Comparison of ENCODE assay signal across 1 cellular context in genomic region chr5:90866915-90867715, GRCh38.
TF ChIP-seq lines count a peak whose summit lies in the region.

No MANE protein-coding gene starts in this region.

TF ChIP-seq in HCT116, 20 proteins besides CTCF, POLR2A, EP300 and RAD21 (continued from another document):
- TF ChIP-seq, protein P1, sequence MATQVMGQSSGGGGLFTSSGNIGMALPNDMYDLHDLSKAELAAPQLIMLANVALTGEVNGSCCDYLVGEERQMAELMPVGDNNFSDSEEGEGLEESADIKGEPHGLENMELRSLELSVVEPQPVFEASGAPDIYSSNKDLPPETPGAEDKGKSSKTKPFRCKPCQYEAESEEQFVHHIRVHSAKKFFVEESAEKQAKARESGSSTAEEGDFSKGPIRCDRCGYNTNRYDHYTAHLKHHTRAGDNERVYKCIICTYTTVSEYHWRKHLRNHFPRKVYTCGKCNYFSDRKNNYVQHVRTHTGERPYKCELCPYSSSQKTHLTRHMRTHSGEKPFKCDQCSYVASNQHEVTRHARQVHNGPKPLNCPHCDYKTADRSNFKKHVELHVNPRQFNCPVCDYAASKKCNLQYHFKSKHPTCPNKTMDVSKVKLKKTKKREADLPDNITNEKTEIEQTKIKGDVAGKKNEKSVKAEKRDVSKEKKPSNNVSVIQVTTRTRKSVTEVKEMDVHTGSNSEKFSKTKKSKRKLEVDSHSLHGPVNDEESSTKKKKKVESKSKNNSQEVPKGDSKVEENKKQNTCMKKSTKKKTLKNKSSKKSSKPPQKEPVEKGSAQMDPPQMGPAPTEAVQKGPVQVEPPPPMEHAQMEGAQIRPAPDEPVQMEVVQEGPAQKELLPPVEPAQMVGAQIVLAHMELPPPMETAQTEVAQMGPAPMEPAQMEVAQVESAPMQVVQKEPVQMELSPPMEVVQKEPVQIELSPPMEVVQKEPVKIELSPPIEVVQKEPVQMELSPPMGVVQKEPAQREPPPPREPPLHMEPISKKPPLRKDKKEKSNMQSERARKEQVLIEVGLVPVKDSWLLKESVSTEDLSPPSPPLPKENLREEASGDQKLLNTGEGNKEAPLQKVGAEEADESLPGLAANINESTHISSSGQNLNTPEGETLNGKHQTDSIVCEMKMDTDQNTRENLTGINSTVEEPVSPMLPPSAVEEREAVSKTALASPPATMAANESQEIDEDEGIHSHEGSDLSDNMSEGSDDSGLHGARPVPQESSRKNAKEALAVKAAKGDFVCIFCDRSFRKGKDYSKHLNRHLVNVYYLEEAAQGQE (IDR thresholded peaks at IDR 0.05; ENCODE audit: low read depth) = no peak
- TF ChIP-seq CEBPB (IDR thresholded peaks at IDR 0.05; ENCODE audit: low read depth) (no peak), ZFX (IDR thresholded peaks at IDR 0.05) (no peak), YY1 (IDR thresholded peaks at IDR 0.05; ENCODE audit: extremely low read depth, insufficient replicate concordance, low read depth, low read length) (no peak), SP1 (IDR thresholded peaks at IDR 0.05; ENCODE audit: low read depth) (no peak), SRF (IDR thresholded peaks at IDR 0.05; ENCODE audit: low read depth) (no peak), JUND (IDR thresholded peaks at IDR 0.05) (no peak), POLR2AphosphoS5 (IDR thresholded peaks at IDR 0.05; ENCODE audit: low read depth, low read length) (no peak), ZNF274 (IDR thresholded peaks at IDR 0.05; ENCODE audit: low read depth, low read length) (no peak), FOSL1 (IDR thresholded peaks at IDR 0.05; ENCODE audit: low read depth) (no peak), EGR1 (IDR thresholded peaks at IDR 0.05; ENCODE audit: low read depth) (no peak), ELF1 (IDR thresholded peaks at IDR 0.05; ENCODE audit: borderline replicate concordance, low read depth) (no peak), MAX (IDR thresholded peaks at IDR 0.05) (no peak), SIN3A (IDR thresholded peaks at IDR 0.05; ENCODE audit: low read depth) (no peak), EZH2phosphoT487 (IDR thresholded peaks at IDR 0.05; ENCODE audit: borderline replicate concordance) (no peak)
